Comparison of ENCODE assay signal across 1 cellular context in genomic region chr11:111230122-111230465, GRCh38.
TF ChIP-seq lines count a peak whose summit lies in the region.

No MANE protein-coding gene starts in this region.

TF ChIP-seq in HepG2, 621 proteins besides CTCF, POLR2A, EP300 and RAD21:
- peak; percentile 68; the same call in 1 of the 2 replicates for TF ChIP-seq ZNF512B (CRISPR knock-in tag; IDR thresholded peaks at IDR 0.05; ENCODE audit: borderline replicate concordance)
- TF ChIP-seq HBP1 (CRISPR knock-in tag; IDR thresholded peaks at IDR 0.05; ENCODE audit: low read depth) = no peak
- TF ChIP-seq ZNF747 (CRISPR knock-in tag; IDR thresholded peaks at IDR 0.05; ENCODE audit: borderline replicate concordance) = 0 out of 2 replicates have a peak, but pooled peaks have one; percentile 10
- TF ChIP-seq ATF7 (IDR thresholded peaks at IDR 0.05) = no peak
- no peak for TF ChIP-seq ATF7 (CRISPR knock-in tag; IDR thresholded peaks at IDR 0.05)
- peak; percentile 41 for TF ChIP-seq ZNF629 (CRISPR knock-in tag; conservative IDR thresholded peaks at IDR 0.05)
TF ChIP-seq in HepG2: peak in this region for 3.
